Comparison of ENCODE assay signal across 17 cellular contexts in the genomic region with DNA sequence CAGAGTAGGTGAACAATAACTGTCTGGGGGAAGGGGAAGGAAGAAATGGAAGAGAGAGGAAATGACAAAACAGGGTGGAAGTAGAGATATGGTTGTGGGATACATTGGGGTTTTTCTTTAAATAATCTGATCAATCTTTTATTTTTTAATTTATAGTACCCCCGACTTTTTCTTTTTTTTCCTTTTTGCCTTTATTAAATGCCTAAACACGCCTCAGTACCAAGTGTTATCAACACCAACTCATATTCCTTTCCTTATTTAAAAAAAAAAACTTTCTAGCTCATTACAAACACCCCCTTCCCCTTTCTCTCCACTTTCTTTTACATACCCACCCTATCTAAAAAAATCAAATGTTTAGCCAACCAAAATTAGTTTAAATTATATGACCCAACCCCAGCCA. TPM values are rescaled to one million over a fixed set of nuclear protein-coding genes. Genes with fewer than 3 reads are reported as not detected.
DNase-seq lines count a peak whose midpoint lies in the region; ATAC-seq, FAIRE-seq and TF ChIP-seq lines count a peak whose summit lies in the region.
"Had no signal": no experiment of that assay in that cellular context is flagged by ENCODE, and none has a peak within 500 bp of the region (broad histone marks: within the 10 kb centered on the region; RNA-seq: fewer than 3 reads in every experiment).

No MANE protein-coding gene starts in this region.

- intact Hi-C loops in A673 (cut with micrococcal nuclease; ENCODE audit: unreplicated experiment): no loop called here

- no peaks in the 10 kb centered on the region for H3K9me2 ChIP-seq in Karpas-422 (replicated peaks; ENCODE audit: insufficient read depth, low read length)

- peak overlapping the region; percentile 51 for H3K27ac Mint-ChIP-seq in stimulated activated naive CD8-positive, alpha-beta T cell treated with anti-CD3 and anti-CD28 coated beads, Interleukin-15, Interleukin-2, amounts not matched to agents 100 ng/mL and 50 ng/mL, for 24 hours
- H3K27ac Mint-ChIP-seq in stimulated activated naive CD8-positive, alpha-beta T cell treated with anti-CD3 and anti-CD28 coated beads, Interleukin-15, amount 100 ng/mL, for 72 hours: no peak overlapping the region
- H3K27ac Mint-ChIP-seq in astrocyte (ENCODE audit: unreplicated experiment) (peak overlapping the region; percentile 6), mesothelial cell of epicardium (no peak overlapping the region)
- peak overlapping the region; percentile 49 to 72 for H3K27ac Mint-ChIP-seq in effector memory CD8-positive, alpha-beta T cell
- H3K27ac Mint-ChIP-seq: B cell; CD4-positive, alpha-beta T cell had no signal

- H3K79me2 ChIP-seq in astrocyte (ENCODE audit: insufficient read depth, low read length): no peaks in the 10 kb centered on the region
- H3K79me2 ChIP-seq in Karpas-422 (ENCODE audit: low read length): no peaks in the 10 kb centered on the region

- CTCF ChIA-PET in A673 (lab: Charles Lee): no interaction called here

- no peaks in the 10 kb centered on the region for H3K4me1 Mint-ChIP-seq in stimulated activated naive CD8-positive, alpha-beta T cell treated with anti-CD3 and anti-CD28 coated beads, Interleukin-15, Interleukin-2, amounts not matched to agents 100 ng/mL and 50 ng/mL, for 24 hours (ENCODE audit: low read depth)
- no peaks in the 10 kb centered on the region for H3K4me1 Mint-ChIP-seq in stimulated activated naive CD8-positive, alpha-beta T cell treated with anti-CD3 and anti-CD28 coated beads, Interleukin-15, amount 100 ng/mL, for 72 hours
- H3K4me1 Mint-ChIP-seq in astrocyte (ENCODE audit: low read depth, unreplicated experiment): no peaks in the 10 kb centered on the region
- peaks cover 0 to 3% of the 10 kb centered on the region in 2 donors for H3K4me1 Mint-ChIP-seq in effector memory CD8-positive, alpha-beta T cell (ENCODE audit: low read depth in 2 of 2)
- H3K4me1 Mint-ChIP-seq in mesothelial cell of epicardium: peaks cover 13% of the 10 kb centered on the region

- ATAC-seq in stimulated activated naive CD8-positive, alpha-beta T cell treated with anti-CD3 and anti-CD28 coated beads, Interleukin-15, amount 100 ng/mL, for 72 hours: no peak
- ATAC-seq in effector memory CD8-positive, alpha-beta T cell (replicated peaks): no peak
- ATAC-seq in GM19452 (IDR thresholded peaks at IDR 0.05; ENCODE audit: unreplicated experiment): no peak
- ATAC-seq: HCT116 had no signal

- H3K9me3 ChIP-seq in astrocyte (ENCODE audit: insufficient read depth, low read depth, low read length) (no peaks in the 10 kb centered on the region), Karpas-422 (ENCODE audit: low read length) (no peaks in the 10 kb centered on the region), A673 (ENCODE audit: low read depth, low read length, poor library complexity, severe bottlenecking) (no peaks in the 10 kb centered on the region)

- H3K9me3 Mint-ChIP-seq in stimulated activated naive CD8-positive, alpha-beta T cell treated with anti-CD3 and anti-CD28 coated beads, Interleukin-15, Interleukin-2, amounts not matched to agents 100 ng/mL and 50 ng/mL, for 24 hours: no peaks in the 10 kb centered on the region
- H3K9me3 Mint-ChIP-seq in stimulated activated naive CD8-positive, alpha-beta T cell treated with anti-CD3 and anti-CD28 coated beads, Interleukin-15, amount 100 ng/mL, for 72 hours: no peaks in the 10 kb centered on the region
- H3K9me3 Mint-ChIP-seq in astrocyte (ENCODE audit: unreplicated experiment) (no peaks in the 10 kb centered on the region), mesothelial cell of epicardium (no peaks in the 10 kb centered on the region)
- no peaks in the 10 kb centered on the region for H3K9me3 Mint-ChIP-seq in effector memory CD8-positive, alpha-beta T cell
- H3K9me3 Mint-ChIP-seq: CD4-positive, alpha-beta T cell had no signal

- TF ChIP-seq CTCF in astrocyte (IDR thresholded peaks at IDR 0.05; ENCODE audit: insufficient read depth, low read depth, low read length) (no peak), mesothelial cell of epicardium (IDR thresholded peaks at IDR 0.05; ENCODE audit: unreplicated experiment) (no peak), A673 (conservative IDR thresholded peaks at IDR 0.05; ENCODE audit: low read depth, low read length) (no peak)

- peaks cover 63% of the 10 kb centered on the region for H3K36me3 Mint-ChIP-seq in stimulated activated naive CD8-positive, alpha-beta T cell treated with anti-CD3 and anti-CD28 coated beads, Interleukin-15, Interleukin-2, amounts not matched to agents 100 ng/mL and 50 ng/mL, for 24 hours (ENCODE audit: low read depth)
- H3K36me3 Mint-ChIP-seq in astrocyte (ENCODE audit: low read depth, unreplicated experiment): peaks cover 42% of the 10 kb centered on the region
- peaks cover 44% of the 10 kb centered on the region for H3K36me3 Mint-ChIP-seq in effector memory CD8-positive, alpha-beta T cell (ENCODE audit: insufficient read depth)
- H3K36me3 Mint-ChIP-seq in mesothelial cell of epicardium: peaks cover 42% of the 10 kb centered on the region

- no peaks in the 10 kb centered on the region for H3K27me3 Mint-ChIP-seq in stimulated activated naive CD8-positive, alpha-beta T cell treated with anti-CD3 and anti-CD28 coated beads, Interleukin-15, Interleukin-2, amounts not matched to agents 100 ng/mL and 50 ng/mL, for 24 hours
- no peaks in the 10 kb centered on the region for H3K27me3 Mint-ChIP-seq in stimulated activated naive CD8-positive, alpha-beta T cell treated with anti-CD3 and anti-CD28 coated beads, Interleukin-15, amount 100 ng/mL, for 72 hours
- H3K27me3 Mint-ChIP-seq in astrocyte (ENCODE audit: low read depth, unreplicated experiment) (no peaks in the 10 kb centered on the region), mesothelial cell of epicardium (ENCODE audit: low read depth) (no peaks in the 10 kb centered on the region)
- no peaks in the 10 kb centered on the region for H3K27me3 Mint-ChIP-seq in effector memory CD8-positive, alpha-beta T cell
- H3K27me3 Mint-ChIP-seq: B cell; CD4-positive, alpha-beta T cell had no signal

- POLR2A ChIA-PET in A673 (lab: Charles Lee; ENCODE audit: low non-redundant PET): no interaction called here

- H3K27me3 ChIP-seq in astrocyte (ENCODE audit: insufficient read depth, low read length) (no peaks in the 10 kb centered on the region), Karpas-422 (ENCODE audit: low read length) (no peaks in the 10 kb centered on the region), A673 (replicated peaks; ENCODE audit: insufficient read depth, low read depth, low read length, poor library complexity) (no peaks in the 10 kb centered on the region)

- H4K20me1 ChIP-seq in astrocyte (ENCODE audit: insufficient read depth, low read length) (no peaks in the 10 kb centered on the region), Karpas-422 (ENCODE audit: insufficient read depth, low read depth, low read length) (no peaks in the 10 kb centered on the region)

- FAIRE-seq in astrocyte (lab: Jason Lieb, UNC): no peak
- FAIRE-seq: H54 had no signal

- no peak overlapping the region for H3K4me3 Mint-ChIP-seq in stimulated activated naive CD8-positive, alpha-beta T cell treated with anti-CD3 and anti-CD28 coated beads, Interleukin-15, Interleukin-2, amounts not matched to agents 100 ng/mL and 50 ng/mL, for 24 hours
- H3K4me3 Mint-ChIP-seq in stimulated activated naive CD8-positive, alpha-beta T cell treated with anti-CD3 and anti-CD28 coated beads, Interleukin-15, amount 100 ng/mL, for 72 hours: no peak overlapping the region
- no peak overlapping the region for H3K4me3 Mint-ChIP-seq in astrocyte (ENCODE audit: unreplicated experiment)
- H3K4me3 Mint-ChIP-seq in effector memory CD8-positive, alpha-beta T cell: no peak overlapping the region
- H3K4me3 Mint-ChIP-seq in mesothelial cell of epicardium: no peak overlapping the region
- H3K4me3 Mint-ChIP-seq: B cell; CD4-positive, alpha-beta T cell had no signal

- H3K27ac ChIP-seq in astrocyte (ENCODE audit: low read depth, low read length): no peak overlapping the region
- no peak overlapping the region for H3K27ac ChIP-seq in Karpas-422 (ENCODE audit: low read length)
- no peak overlapping the region for H3K27ac ChIP-seq in A673 (ENCODE audit: low read depth, low read length, poor library complexity, severe bottlenecking)
- H3K27ac ChIP-seq: GM23248 had no signal

- BruUV-seq in A673 (replicated peaks; lab: Mats Ljungman, UMichigan): no TSS peak

- H3K36me3 ChIP-seq in astrocyte (ENCODE audit: insufficient read depth, low read length) (peaks cover 29% of the 10 kb centered on the region), Karpas-422 (ENCODE audit: insufficient read depth, low read length) (peaks cover 21% of the 10 kb centered on the region; the same call in 1 of the 2 replicates), A673 (ENCODE audit: insufficient read depth, low read length, poor library complexity, severe bottlenecking) (peaks cover 19% of the 10 kb centered on the region)

- DNase-seq in stimulated activated naive CD8-positive, alpha-beta T cell treated with anti-CD3 and anti-CD28 coated beads, Interleukin-15, amount 100 ng/mL, for 72 hours: no peak
- DNase-seq in astrocyte (ENCODE audit: low read depth) (no peak), Karpas-422 (no peak), mesothelial cell of epicardium (ENCODE audit: low spot score in 2 of 2, unreplicated experiment in 2 of 2) (no peak), A673 (ENCODE audit: low spot score) (no peak)
- DNase-seq in effector memory CD8-positive, alpha-beta T cell: no peak
- DNase-seq: C1 segment of cervical spinal cord; Calu3; CD4-positive, alpha-beta T cell; DMS 273 treated with DMSO at 0.1 percent for 48 hours; GM23248 had no signal

- H3K4me1 ChIP-seq in astrocyte (ENCODE audit: insufficient read depth, low read length): no peaks in the 10 kb centered on the region
- H3K4me1 ChIP-seq in Karpas-422 (ENCODE audit: low read length): no peaks in the 10 kb centered on the region
- H3K4me1 ChIP-seq in A673 (ENCODE audit: insufficient read depth, low read length, poor library complexity, severe bottlenecking): no peaks in the 10 kb centered on the region

- H2AFZ ChIP-seq in astrocyte (ENCODE audit: low read depth, low read length) (no peak overlapping the region), Karpas-422 (ENCODE audit: low read length) (no peak overlapping the region)
- H2AFZ ChIP-seq: GM23248 had no signal

- H3K4me2 ChIP-seq in astrocyte (ENCODE audit: low read length): no peak overlapping the region
- no peak overlapping the region for H3K4me2 ChIP-seq in Karpas-422 (ENCODE audit: low read depth, low read length, poor library complexity, severe bottlenecking)

- H3K9ac ChIP-seq in astrocyte (ENCODE audit: low read length): no peak overlapping the region
- no peak overlapping the region for H3K9ac ChIP-seq in Karpas-422 (ENCODE audit: low read length)
- H3K9ac ChIP-seq: GM23248 had no signal

- H3K4me3 ChIP-seq in astrocyte (ENCODE audit: insufficient read depth, low read depth, low read length) (no peak overlapping the region), Karpas-422 (ENCODE audit: low read length) (no peak overlapping the region), A673 (ENCODE audit: low read depth, low read length, poor library complexity, severe bottlenecking) (no peak overlapping the region)
- H3K4me3 ChIP-seq: GM23248 had no signal

RNA-seq across cellular contexts. Expression of a gene that starts 21.1 kb away (rescaled TPM):
- total RNA-seq in astrocyte (not detected in 2 replicates), mesothelial cell of epicardium (not detected in 3 replicates), A673 (2021) (0.15 and 0.19 TPM in 2 replicates)
- not detected in 2 replicates for total RNA-seq in Karpas-422 (2014; rRNA removed; shearing (Covaris generic); ENCODE audit: low replicate concordance)
- total RNA-seq: A172; B cell; Calu3; CD4-positive, alpha-beta T cell; GM23248 had no signal

Comparison
In these comparisons a context has a peak if more than half of its experiments do, and no peak if none do; other contexts are left out.
1. H3K27ac Mint-ChIP-seq: peak in stimulated activated naive CD8-positive, alpha-beta T cell treated with anti-CD3 and anti-CD28 coated beads, Interleukin-15, Interleukin-2, amounts not matched to agents 100 ng/mL and 50 ng/mL, for 24 hours (single experiment), astrocyte (single experiment) and effector memory CD8-positive, alpha-beta T cell (2 of 2); none in stimulated activated naive CD8-positive, alpha-beta T cell treated with anti-CD3 and anti-CD28 coated beads, Interleukin-15, amount 100 ng/mL, for 72 hours (0 of 2) and mesothelial cell of epicardium (single experiment).